ENCODE assay signal across 16 cellular contexts in genomic region chr12:45407188-45407850, GRCh38.
DNase-seq lines count a peak whose midpoint lies in the region; ATAC-seq, FAIRE-seq and TF ChIP-seq lines count a peak whose summit lies in the region.
"Had no signal": no experiment of that assay in that cellular context is flagged by ENCODE, and none has a peak within 500 bp of the region (broad histone marks: within the 10 kb centered on the region; RNA-seq: fewer than 3 reads in every experiment).

No MANE protein-coding gene starts in this region.

- CTCF ChIA-PET in naive thymus-derived CD4-positive, alpha-beta T cell (lab: Charles Lee): no interaction called here

- FAIRE-seq in bronchial epithelial cell (lab: Jason Lieb, UNC): no peak

- no peak overlapping the region for H3K27ac Mint-ChIP-seq in naive thymus-derived CD4-positive, alpha-beta T cell
- H3K27ac Mint-ChIP-seq: activated CD8-positive, alpha-beta T cell treated with anti-CD3 and anti-CD28 coated beads for 36 hours; endodermal cell had no signal

- H3K4me1 Mint-ChIP-seq in naive thymus-derived CD4-positive, alpha-beta T cell: peaks cover 0 to 4% (median 0%) of the 10 kb centered on the region in 7 donors
- H3K4me1 Mint-ChIP-seq: endodermal cell had no signal

- no peaks in the 10 kb centered on the region for H3K9me3 ChIP-seq in left ventricle myocardium inferior (replicated peaks)
- no peaks in the 10 kb centered on the region for H3K9me3 ChIP-seq in right lobe of liver
- no peaks in the 10 kb centered on the region for H3K9me3 ChIP-seq in naive thymus-derived CD4-positive, alpha-beta T cell (ENCODE audit: control insufficient read depth in 2 of 3, low read length in 3 of 3)

- DNase-seq in Right ventricle myocardium superior (no peak), left ventricle myocardium inferior (no peak), bronchial epithelial cell (ENCODE audit: low read depth) (peak; percentile 27), right lobe of liver (peak in 1 of 3 donors; percentile 67), NCI-H1694 (lab: John Stamatoyannopoulos, UW) (no peak), midbrain (lab: John Stamatoyannopoulos, UW) (no peak), NCI-H69 (lab: John Stamatoyannopoulos, UW) (no peak)
- DNase-seq in naive thymus-derived CD4-positive, alpha-beta T cell: no peak
- DNase-seq: activated CD8-positive, alpha-beta T cell treated with anti-CD3 and anti-CD28 coated beads for 36 hours; central memory CD4-positive, alpha-beta T cell; COR-L47; endodermal cell; NCI-H1092 treated with DMSO at 0.1 percent for 48 hours; NCI-H446; PC-9 had no signal

- no peaks in the 10 kb centered on the region for H3K27me3 ChIP-seq in left ventricle myocardium inferior (ENCODE audit: low read depth)
- H3K27me3 ChIP-seq in bronchial epithelial cell (ENCODE audit: control insufficient read depth, insufficient read depth, low read length): no peaks in the 10 kb centered on the region
- no peaks in the 10 kb centered on the region for H3K27me3 ChIP-seq in right lobe of liver
- no peaks in the 10 kb centered on the region for H3K27me3 ChIP-seq in naive thymus-derived CD4-positive, alpha-beta T cell (ENCODE audit: control insufficient read depth in 2 of 2, insufficient read depth in 2 of 2, low read length in 2 of 2)

- ATAC-seq in Right ventricle myocardium superior (ENCODE audit: poor library complexity): peak; percentile 77
- ATAC-seq in right lobe of liver: peak; percentile 90 to 97 (median 94)
- no peak for ATAC-seq in naive thymus-derived CD4-positive, alpha-beta T cell
- ATAC-seq: activated CD8-positive, alpha-beta T cell treated with anti-CD3 and anti-CD28 coated beads for 36 hours; HCT116 had no signal

- H3K27ac ChIP-seq in left ventricle myocardium inferior (replicated peaks) (no peak overlapping the region), right lobe of liver (peak overlapping the region; percentile 30 to 75 (median 57))
- no peak overlapping the region for H3K27ac ChIP-seq in naive thymus-derived CD4-positive, alpha-beta T cell (ENCODE audit: low read depth, low read length)
- H3K27ac ChIP-seq: PC-9 had no signal

- peaks cover 77% of the 10 kb centered on the region for H3K36me3 ChIP-seq in left ventricle myocardium inferior
- H3K36me3 ChIP-seq in bronchial epithelial cell (ENCODE audit: control insufficient read depth, insufficient read depth, low read length): peaks cover 9% of the 10 kb centered on the region
- peaks cover 0 to 33% (median 4%) of the 10 kb centered on the region in 4 donors for H3K36me3 ChIP-seq in right lobe of liver
- peaks cover 0 to 44% (median 8%) of the 10 kb centered on the region in 3 experiments for H3K36me3 ChIP-seq in naive thymus-derived CD4-positive, alpha-beta T cell (ENCODE audit: control insufficient read depth in 2 of 3, insufficient read depth in 3 of 3, low read length in 3 of 3)

- H3K4me3 Mint-ChIP-seq in naive thymus-derived CD4-positive, alpha-beta T cell: no peak overlapping the region
- H3K4me3 Mint-ChIP-seq: activated CD8-positive, alpha-beta T cell treated with anti-CD3 and anti-CD28 coated beads for 36 hours; endodermal cell had no signal

- intact Hi-C loops in Right ventricle myocardium superior (cut with DNase I): no loop called here
- intact Hi-C loops in left ventricle myocardium inferior (cut with micrococcal nuclease): no loop called here
- intact Hi-C loops in right lobe of liver (cut with DNase I): no loop called here
- intact Hi-C loops in naive thymus-derived CD4-positive, alpha-beta T cell (cut with micrococcal nuclease): no loop called here

- H3K4me1 ChIP-seq in left ventricle myocardium inferior (peaks cover 47% of the 10 kb centered on the region), right lobe of liver (peaks cover 0 to 23% (median 9%) of the 10 kb centered on the region in 4 donors)
- H3K4me1 ChIP-seq in naive thymus-derived CD4-positive, alpha-beta T cell (ENCODE audit: control insufficient read depth in 2 of 2, insufficient read depth in 2 of 2, low read length in 2 of 2): no peaks in the 10 kb centered on the region

- peaks cover 22 to 67% (median 27%) of the 10 kb centered on the region in 5 donors for H3K36me3 Mint-ChIP-seq in naive thymus-derived CD4-positive, alpha-beta T cell

- H3K4me3 ChIP-seq in left ventricle myocardium inferior (no peak overlapping the region), bronchial epithelial cell (ENCODE audit: low read depth, low read length) (no peak overlapping the region), right lobe of liver (no peak overlapping the region)
- no peak overlapping the region for H3K4me3 ChIP-seq in naive thymus-derived CD4-positive, alpha-beta T cell (ENCODE audit: low read length)
- H3K4me3 ChIP-seq: PC-9 had no signal

- TF ChIP-seq CTCF in left ventricle myocardium inferior (IDR thresholded peaks at IDR 0.05; ENCODE audit: borderline replicate concordance): no peak
- TF ChIP-seq CTCF in bronchial epithelial cell (IDR thresholded peaks at IDR 0.05; ENCODE audit: insufficient read depth, low read length, severe bottlenecking): no peak
- TF ChIP-seq CTCF in right lobe of liver (IDR thresholded peaks at IDR 0.05): no peak

- 27% methylated on average over 8 of the region's 9 CpGs for WGBS in right lobe of liver (ENCODE audit: insufficient coverage, low coverage, low lambda C conversion rate, missing lambda C conversion rate)

- no peak for TF ChIP-seq POLR2A in right lobe of liver (IDR thresholded peaks at IDR 0.05)

- POLR2A ChIA-PET in naive thymus-derived CD4-positive, alpha-beta T cell (lab: Charles Lee): no interaction called here

- H3K9me3 Mint-ChIP-seq in naive thymus-derived CD4-positive, alpha-beta T cell: no peaks in the 10 kb centered on the region
- H3K9me3 Mint-ChIP-seq: activated CD8-positive, alpha-beta T cell treated with anti-CD3 and anti-CD28 coated beads for 36 hours; endodermal cell had no signal

- no peaks in the 10 kb centered on the region for H3K27me3 Mint-ChIP-seq in naive thymus-derived CD4-positive, alpha-beta T cell
- H3K27me3 Mint-ChIP-seq: activated CD8-positive, alpha-beta T cell treated with anti-CD3 and anti-CD28 coated beads for 36 hours had no signal

Comparison
In these comparisons a context has a peak if more than half of its experiments do, and no peak if none do; other contexts are left out.
1. H3K27ac ChIP-seq: peak in right lobe of liver (3 of 3); none in left ventricle myocardium inferior (single experiment) and naive thymus-derived CD4-positive, alpha-beta T cell (single experiment).